Comparison of ENCODE assay signal across 1 cellular context in the genomic region with DNA sequence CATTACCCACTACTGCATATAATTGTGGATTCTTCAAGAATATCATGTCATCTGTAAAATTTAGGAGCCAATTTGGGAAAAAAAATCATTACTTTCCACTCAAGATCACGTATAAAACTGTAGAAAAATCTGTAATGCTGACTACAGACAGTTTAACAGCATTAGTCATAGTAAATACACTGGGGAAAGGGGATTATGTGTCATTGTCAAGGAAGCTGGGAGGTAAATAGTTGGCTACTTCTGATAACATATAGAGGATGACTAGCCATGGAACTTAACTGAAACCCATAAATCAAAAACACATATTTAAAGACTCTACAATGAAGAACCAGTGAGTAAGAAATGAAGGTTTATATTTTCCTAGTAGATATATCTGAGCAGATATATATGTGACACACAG.
TF ChIP-seq lines count a peak whose summit lies in the region.

No MANE protein-coding gene starts in this region.

TF ChIP-seq in IMR-90, 13 proteins besides CTCF, POLR2A, EP300 and RAD21 (continued from another document):
- TF ChIP-seq MAZ (IDR thresholded peaks at IDR 0.05; ENCODE audit: borderline replicate concordance, low read depth, low read length): no peak
